ENCODE assay signal across 36 cellular contexts in genomic region chr6:101703311-101703710, GRCh38.
"Had no signal": no experiment of that assay in that cellular context is flagged by ENCODE, and none has a peak within 500 bp of the region (broad histone marks: within the 10 kb centered on the region; RNA-seq: fewer than 3 reads in every experiment).

No MANE protein-coding gene starts in this region.

- H3K36me3 Mint-ChIP-seq: activated CD4-positive, alpha-beta memory T cell treated with anti-CD3 and anti-CD28 coated beads for 36 hours; activated naive CD4-positive, alpha-beta T cell treated with anti-CD3 and anti-CD28 coated beads, Interleukin-2, amount 10 ng/mL, durations not matched to agents 7 days and 5 days; activated naive CD4-positive, alpha-beta T cell treated with anti-CD3 and anti-CD28 coated beads, Interleukin-2, amount 50 U/mL, for 24 hours; activated naive CD8-positive, alpha-beta T cell; activated naive CD8-positive, alpha-beta T cell treated with anti-CD3 and anti-CD28 coated beads, Interleukin-2, amount 10 ng/mL, durations not matched to agents 7 days and 5 days; brain had no signal

- H3K9me3 Mint-ChIP-seq: activated CD4-positive, alpha-beta T cell treated with anti-CD3 and anti-CD28 coated beads, Interleukin-2, amount 10 ng/mL, durations not matched to agents 24 days and 14 days; activated CD8-positive, alpha-beta T cell treated with anti-CD3 and anti-CD28 coated beads for 36 hours; activated naive CD8-positive, alpha-beta T cell treated with anti-CD3 and anti-CD28 coated beads, Interleukin-2, amount 10 ng/mL, durations not matched to agents 7 days and 5 days; activated naive CD8-positive, alpha-beta T cell treated with anti-CD3 and anti-CD28 coated beads, Interleukin-2, amount 50 U/mL, for 24 hours; activated T-helper 1 cell treated with anti-CD3 and anti-CD28 coated beads, Interleukin-12 subunit alpha, Interleukin-12 subunit beta, Interleukin-2, Interleukin-4 antibody, amounts not matched to agents 30 ng/mL and 10 ng/mL and 1 ng/mL, durations not matched to agents 14 hours and 24 hours and 36 hours; brain; central memory CD8-positive, alpha-beta T cell; T-helper 1 cell treated with Interleukin-12 subunit alpha and Interleukin-12 subunit beta and Interleukin-4 antibody, amounts not matched to agents 30 μg/mL and 1 μg/mL, for 36 hours; T-helper 2 cell treated with Interferon-gamma antibody and Interleukin-4, amounts not matched to agents 5 μg/mL and 100 μg/mL, for 36 hours had no signal

- H3K4me3 Mint-ChIP-seq: activated B cell treated with CpG ODN at 0.5 μM for 24 hours; activated CD4-positive, alpha-beta memory T cell treated with anti-CD3 and anti-CD28 coated beads for 36 hours; activated CD4-positive, alpha-beta T cell treated with anti-CD3 and anti-CD28 coated beads, Interleukin-2, amount 10 ng/mL, durations not matched to agents 24 days and 14 days; activated CD8-positive, alpha-beta T cell treated with anti-CD3 and anti-CD28 coated beads for 36 hours; activated naive CD4-positive, alpha-beta T cell treated with anti-CD3 and anti-CD28 coated beads, Interleukin-2, amount 10 ng/mL, durations not matched to agents 7 days and 5 days; activated naive CD4-positive, alpha-beta T cell treated with anti-CD3 and anti-CD28 coated beads, Interleukin-2, amount 50 U/mL, for 24 hours; activated naive CD8-positive, alpha-beta T cell; activated naive CD8-positive, alpha-beta T cell treated with anti-CD3 and anti-CD28 coated beads, Interleukin-2, amount 10 ng/mL, durations not matched to agents 7 days and 5 days; activated naive CD8-positive, alpha-beta T cell treated with anti-CD3 and anti-CD28 coated beads, Interleukin-2, amount 50 U/mL, for 24 hours; activated T-cell treated with anti-CD3 and anti-CD28 coated beads, Interleukin-2, amount 50 U/mL, for 4 hours; activated T-cell treated with anti-CD3 and anti-CD28 coated beads, Interleukin-2, amount 50 U/mL, for 72 hours; activated T-helper 1 cell treated with anti-CD3 and anti-CD28 coated beads, Interleukin-12 subunit alpha, Interleukin-12 subunit beta, Interleukin-2, Interleukin-4 antibody, amounts not matched to agents 30 ng/mL and 10 ng/mL and 1 ng/mL, durations not matched to agents 14 hours and 24 hours and 36 hours; activated T-helper 17 cell treated with anti-CD3 and anti-CD28 coated beads, Interleukin-2, amount 50 U/mL, for 72 hours; brain; central memory CD8-positive, alpha-beta T cell; T-helper 1 cell treated with Interleukin-12 subunit alpha and Interleukin-12 subunit beta and Interleukin-4 antibody, amounts not matched to agents 30 μg/mL and 1 μg/mL, for 36 hours; T-helper 2 cell treated with Interferon-gamma antibody and Interleukin-4, amounts not matched to agents 5 μg/mL and 100 μg/mL, for 36 hours had no signal

- H3K9me3 ChIP-seq: ascending aorta had no signal

- H3K4me1 ChIP-seq: ascending aorta had no signal

- H3K27me3 ChIP-seq: ascending aorta, cardiac muscle cell had no signal

- DNase-seq: activated B cell treated with CpG ODN at 0.5 μM for 24 hours; activated CD4-positive, alpha-beta memory T cell treated with anti-CD3 and anti-CD28 coated beads for 36 hours; activated CD4-positive, alpha-beta T cell treated with anti-CD3 and anti-CD28 coated beads for 4 hours; activated CD4-positive, alpha-beta T cell treated with anti-CD3 and anti-CD28 coated beads, Interleukin-2, amount 10 ng/mL, durations not matched to agents 24 days and 14 days; activated CD4-positive, alpha-beta T cell treated with anti-CD3 and anti-CD28 coated beads, Interleukin-2, amount 50 U/mL, for 1 hour; activated CD4-positive, alpha-beta T cell treated with anti-CD3 and anti-CD28 coated beads, Interleukin-2, amount 50 U/mL, for 4 hours; activated CD4-positive, CD25-positive, alpha-beta regulatory T cell treated with anti-CD3 and anti-CD28 coated beads, Interleukin-2, amount 50 U/mL, for 72 hours; activated CD8-positive, alpha-beta memory T cell treated with anti-CD3 and anti-CD28 coated beads, Interleukin-2, amount 50 U/mL, for 4 hours; activated CD8-positive, alpha-beta T cell treated with anti-CD3 and anti-CD28 coated beads for 36 hours; activated gamma-delta T cell; activated naive CD4-positive, alpha-beta T cell treated with anti-CD3 and anti-CD28 coated beads, Interleukin-2, amount 10 ng/mL, durations not matched to agents 7 days and 5 days; activated naive CD4-positive, alpha-beta T cell treated with Interleukin-2 at 50 U/mL for 16 hours; activated naive CD8-positive, alpha-beta T cell treated with anti-CD3 and anti-CD28 coated beads, Interleukin-2, amount 10 ng/mL, durations not matched to agents 7 days and 5 days; activated naive CD8-positive, alpha-beta T cell treated with anti-CD3 and anti-CD28 coated beads, Interleukin-2, amount 50 U/mL, for 24 hours; activated T-cell treated with anti-CD3 and anti-CD28 coated beads for 4 hours; activated T-cell treated with anti-CD3 and anti-CD28 coated beads, Interleukin-2, amount 50 U/mL, for 1 hour; activated T-cell treated with anti-CD3 and anti-CD28 coated beads, Interleukin-2, amount 50 U/mL, for 4 hours; activated T-cell treated with anti-CD3 and anti-CD28 coated beads, Interleukin-2, amount 50 U/mL, for 72 hours; amygdala; anterior cingulate cortex; caudate nucleus; cerebellar nuclear complex; T-helper 1 cell; T-helper 2 cell; T-helper 9 cell had no signal

- H3K27ac Mint-ChIP-seq: activated B cell treated with CpG ODN at 0.5 μM for 24 hours; activated CD4-positive, alpha-beta memory T cell treated with anti-CD3 and anti-CD28 coated beads for 36 hours; activated CD4-positive, alpha-beta T cell treated with anti-CD3 and anti-CD28 coated beads, Interleukin-2, amount 10 ng/mL, durations not matched to agents 24 days and 14 days; activated CD8-positive, alpha-beta T cell treated with anti-CD3 and anti-CD28 coated beads for 36 hours; activated naive CD4-positive, alpha-beta T cell treated with anti-CD3 and anti-CD28 coated beads, Interleukin-2, amount 10 ng/mL, durations not matched to agents 7 days and 5 days; activated naive CD4-positive, alpha-beta T cell treated with anti-CD3 and anti-CD28 coated beads, Interleukin-2, amount 50 U/mL, for 24 hours; activated naive CD8-positive, alpha-beta T cell; activated naive CD8-positive, alpha-beta T cell treated with anti-CD3 and anti-CD28 coated beads, Interleukin-2, amount 10 ng/mL, durations not matched to agents 7 days and 5 days; activated naive CD8-positive, alpha-beta T cell treated with anti-CD3 and anti-CD28 coated beads, Interleukin-2, amount 50 U/mL, for 24 hours; activated T-cell treated with anti-CD3 and anti-CD28 coated beads, Interleukin-2, amount 50 U/mL, for 72 hours; activated T-helper 1 cell treated with anti-CD3 and anti-CD28 coated beads, Interleukin-12 subunit alpha, Interleukin-12 subunit beta, Interleukin-2, Interleukin-4 antibody, amounts not matched to agents 30 ng/mL and 10 ng/mL and 1 ng/mL, durations not matched to agents 14 hours and 24 hours and 36 hours; activated T-helper 17 cell treated with anti-CD3 and anti-CD28 coated beads, Interleukin-2, amount 50 U/mL, for 72 hours; brain; T-helper 1 cell treated with Interleukin-12 subunit alpha and Interleukin-12 subunit beta and Interleukin-4 antibody, amounts not matched to agents 30 μg/mL and 1 μg/mL, for 36 hours; T-helper 2 cell treated with Interferon-gamma antibody and Interleukin-4, amounts not matched to agents 5 μg/mL and 100 μg/mL, for 36 hours had no signal

- H3K4me1 Mint-ChIP-seq: activated B cell treated with CpG ODN at 0.5 μM for 24 hours; activated CD4-positive, alpha-beta T cell treated with anti-CD3 and anti-CD28 coated beads, Interleukin-2, amount 10 ng/mL, durations not matched to agents 24 days and 14 days; activated naive CD4-positive, alpha-beta T cell treated with anti-CD3 and anti-CD28 coated beads, Interleukin-2, amount 10 ng/mL, durations not matched to agents 7 days and 5 days; activated naive CD4-positive, alpha-beta T cell treated with anti-CD3 and anti-CD28 coated beads, Interleukin-2, amount 50 U/mL, for 24 hours; activated naive CD8-positive, alpha-beta T cell treated with anti-CD3 and anti-CD28 coated beads, Interleukin-2, amount 10 ng/mL, durations not matched to agents 7 days and 5 days; activated naive CD8-positive, alpha-beta T cell treated with anti-CD3 and anti-CD28 coated beads, Interleukin-2, amount 50 U/mL, for 24 hours; activated T-helper 17 cell treated with anti-CD3 and anti-CD28 coated beads, Interleukin-2, amount 50 U/mL, for 72 hours; brain; central memory CD8-positive, alpha-beta T cell had no signal

- H3K27ac ChIP-seq: ascending aorta, cardiac muscle cell, VCaP had no signal

- H3K36me3 ChIP-seq: ascending aorta, cardiac muscle cell had no signal

- H3K27me3 Mint-ChIP-seq: activated B cell treated with CpG ODN at 0.5 μM for 24 hours; activated CD4-positive, alpha-beta memory T cell treated with anti-CD3 and anti-CD28 coated beads for 36 hours; activated CD4-positive, alpha-beta T cell treated with anti-CD3 and anti-CD28 coated beads, Interleukin-2, amount 10 ng/mL, durations not matched to agents 24 days and 14 days; activated CD8-positive, alpha-beta T cell treated with anti-CD3 and anti-CD28 coated beads for 36 hours; activated naive CD4-positive, alpha-beta T cell treated with anti-CD3 and anti-CD28 coated beads, Interleukin-2, amount 10 ng/mL, durations not matched to agents 7 days and 5 days; activated naive CD4-positive, alpha-beta T cell treated with anti-CD3 and anti-CD28 coated beads, Interleukin-2, amount 50 U/mL, for 24 hours; activated naive CD8-positive, alpha-beta T cell; activated naive CD8-positive, alpha-beta T cell treated with anti-CD3 and anti-CD28 coated beads, Interleukin-2, amount 10 ng/mL, durations not matched to agents 7 days and 5 days; activated naive CD8-positive, alpha-beta T cell treated with anti-CD3 and anti-CD28 coated beads, Interleukin-2, amount 50 U/mL, for 24 hours; activated T-helper 17 cell treated with anti-CD3 and anti-CD28 coated beads, Interleukin-2, amount 50 U/mL, for 72 hours; central memory CD8-positive, alpha-beta T cell had no signal

- ATAC-seq: activated CD8-positive, alpha-beta T cell treated with anti-CD3 and anti-CD28 coated beads for 36 hours; activated naive CD8-positive, alpha-beta T cell treated with anti-CD3 and anti-CD28 coated beads, Interleukin-2, amount 50 U/mL, for 24 hours; activated T-cell treated with anti-CD3 and anti-CD28 coated beads, Interleukin-2, amount 50 U/mL, for 4 hours; activated T-cell treated with anti-CD3 and anti-CD28 coated beads, Interleukin-2, amount 50 U/mL, for 72 hours; activated T-helper 17 cell treated with anti-CD3 and anti-CD28 coated beads, Interleukin-2, amount 50 U/mL, for 72 hours had no signal

- H3K4me3 ChIP-seq: ascending aorta, cardiac muscle cell had no signal
